11 cellular contexts compared by ENCODE assay signal in genomic region chr3:4829031-4829394, GRCh38.
DNase-seq lines count a peak whose midpoint lies in the region; ATAC-seq and TF ChIP-seq lines count a peak whose summit lies in the region.
"Had no signal": no experiment of that assay in that cellular context is flagged by ENCODE, and none has a peak within 500 bp of the region (broad histone marks: within the 10 kb centered on the region; RNA-seq: fewer than 3 reads in every experiment).

No MANE protein-coding gene starts in this region.

- H3K36me3 Mint-ChIP-seq in activated naive CD4-positive, alpha-beta T cell treated with anti-CD3 and anti-CD28 coated beads, Interleukin-2, amount 50 U/mL, for 24 hours, result peaks cover 11% of the 10 kb centered on the region

- peaks cover 94% of the 10 kb centered on the region for H3K4me1 Mint-ChIP-seq in activated naive CD4-positive, alpha-beta T cell treated with anti-CD3 and anti-CD28 coated beads, Interleukin-2, amount 50 U/mL, for 24 hours

- peak overlapping the region; percentile 73 for H3K4me3 Mint-ChIP-seq in activated naive CD4-positive, alpha-beta T cell treated with anti-CD3 and anti-CD28 coated beads, Interleukin-2, amount 50 U/mL, for 24 hours

- no peaks in the 10 kb centered on the region for H3K9me3 ChIP-seq in upper lobe of right lung
- H3K9me3 ChIP-seq: ovary had no signal

- no peaks in the 10 kb centered on the region for H3K36me3 ChIP-seq in upper lobe of right lung
- H3K36me3 ChIP-seq: ovary had no signal

- H3K27ac ChIP-seq in epithelial cell of prostate (peak overlapping the region; percentile 96), upper lobe of right lung (peak overlapping the region; percentile 34)
- H3K27ac ChIP-seq: ovary had no signal

- H3K27me3 ChIP-seq in upper lobe of right lung, result no peaks in the 10 kb centered on the region
- H3K27me3 ChIP-seq: ovary had no signal

- no peak overlapping the region for H3K4me3 ChIP-seq in upper lobe of right lung
- H3K4me3 ChIP-seq: ovary had no signal

- ATAC-seq in upper lobe of right lung, result no peak

- intact Hi-C loops in upper lobe of right lung (cut with DNase I), result no loop called here

- H3K4me1 ChIP-seq in upper lobe of right lung, result peaks cover 71% of the 10 kb centered on the region

- TF ChIP-seq CTCF in upper lobe of right lung (IDR thresholded peaks at IDR 0.05), result no peak

- no peak for DNase-seq in activated naive CD4-positive, alpha-beta T cell treated with anti-CD3 and anti-CD28 coated beads, Interleukin-2, amount 50 U/mL, for 16 hours
- DNase-seq in NCI-H460 (ENCODE audit: extremely low read depth, low read depth) (peak; percentile 30), epithelial cell of prostate (ENCODE audit: low read depth, low spot score) (no peak), upper lobe of right lung (no peak), NCI-H510A (lab: John Stamatoyannopoulos, UW) (no peak), RKO (ENCODE audit: low spot score) (no peak)
- DNase-seq in activated CD4-positive, CD25-positive, alpha-beta regulatory T cell treated with anti-CD3 and anti-CD28 coated beads, Interleukin-2, amount 50 U/mL, for 72 hours, result no peak
- DNase-seq: Karpas-422, ovary had no signal

- H3K9me3 Mint-ChIP-seq in activated naive CD4-positive, alpha-beta T cell treated with anti-CD3 and anti-CD28 coated beads, Interleukin-2, amount 50 U/mL, for 24 hours, result peaks cover 5% of the 10 kb centered on the region

- H3K27me3 Mint-ChIP-seq in activated naive CD4-positive, alpha-beta T cell treated with anti-CD3 and anti-CD28 coated beads, Interleukin-2, amount 50 U/mL, for 24 hours, result no peaks in the 10 kb centered on the region
- H3K27me3 Mint-ChIP-seq: B cell had no signal

- H3K27ac Mint-ChIP-seq in activated naive CD4-positive, alpha-beta T cell treated with anti-CD3 and anti-CD28 coated beads, Interleukin-2, amount 50 U/mL, for 24 hours, result peak overlapping the region; percentile 87
